Comparison of ENCODE assay signal across 15 cellular contexts in genomic region chr9:107612136-107612535, GRCh38.
A peak's percentile ranks its signal among the peaks of the same experiment; 100 is the strongest.
DNase-seq lines count a peak whose midpoint lies in the region; ATAC-seq, FAIRE-seq and TF ChIP-seq lines count a peak whose summit lies in the region.
"Had no signal": no experiment of that assay in that cellular context is flagged by ENCODE, and none has a peak within 500 bp of the region (broad histone marks: within the 10 kb centered on the region; RNA-seq: fewer than 3 reads in every experiment).

No MANE protein-coding gene starts in this region.

- no peaks in the 10 kb centered on the region for H3K36me3 ChIP-seq in testis (ENCODE audit: low read depth, missing control alignments)
- no peaks in the 10 kb centered on the region for H3K36me3 ChIP-seq in CD8-positive, alpha-beta memory T cell (ENCODE audit: insufficient read depth, low read length)

- H3K9me3 ChIP-seq in right cardiac atrium (ENCODE audit: control insufficient read depth, low read length), result no peaks in the 10 kb centered on the region
- no peaks in the 10 kb centered on the region for H3K9me3 ChIP-seq in testis
- H3K9me3 ChIP-seq in CD8-positive, alpha-beta memory T cell (ENCODE audit: low read length), result no peaks in the 10 kb centered on the region

- POLR2A ChIA-PET in CD8-positive, alpha-beta memory T cell (lab: Charles Lee), result no interaction called here

- no peaks in the 10 kb centered on the region for H3K4me1 ChIP-seq in right cardiac atrium (ENCODE audit: control insufficient read depth, insufficient read depth, low read length)
- H3K4me1 ChIP-seq in testis, result no peaks in the 10 kb centered on the region
- H3K4me1 ChIP-seq in CD8-positive, alpha-beta memory T cell (ENCODE audit: insufficient read depth, low read length), result no peaks in the 10 kb centered on the region

- H3K4me1 Mint-ChIP-seq in activated CD8-positive, alpha-beta memory T cell treated with anti-CD3 and anti-CD28 coated beads, Interleukin-2, amount 10 ng/mL, durations not matched to agents 7 days and 5 days, result no peaks in the 10 kb centered on the region
- H3K4me1 Mint-ChIP-seq in CD8-positive, alpha-beta memory T cell, result no peaks in the 10 kb centered on the region
- H3K4me1 Mint-ChIP-seq: activated CD4-positive, alpha-beta T cell treated with anti-CD3 and anti-CD28 coated beads, Interleukin-2, amount 10 ng/mL, durations not matched to agents 24 days and 14 days; naive B cell had no signal

- ATAC-seq in right cardiac atrium (peak; percentile 93), GM21825 (IDR thresholded peaks at IDR 0.05; ENCODE audit: unreplicated experiment) (no peak)
- ATAC-seq in activated CD8-positive, alpha-beta memory T cell treated with anti-CD3 and anti-CD28 coated beads, Interleukin-2, amount 10 ng/mL, durations not matched to agents 7 days and 5 days, result no peak

- H3K4me3 Mint-ChIP-seq in activated CD8-positive, alpha-beta memory T cell treated with anti-CD3 and anti-CD28 coated beads, Interleukin-2, amount 10 ng/mL, durations not matched to agents 7 days and 5 days, result no peak overlapping the region
- no peak overlapping the region for H3K4me3 Mint-ChIP-seq in CD8-positive, alpha-beta memory T cell
- H3K4me3 Mint-ChIP-seq: activated CD4-positive, alpha-beta T cell treated with anti-CD3 and anti-CD28 coated beads, Interleukin-2, amount 10 ng/mL, durations not matched to agents 24 days and 14 days; naive B cell had no signal

- intact Hi-C loops in right cardiac atrium (cut with DNase I) (no loop called here), testis (cut with DNase I; ENCODE audit: low total_unique reads) (no loop called here)

- no peak for FAIRE-seq in frontal cortex (lab: Jason Lieb, UNC)

- no peaks in the 10 kb centered on the region for H3K27me3 Mint-ChIP-seq in activated CD8-positive, alpha-beta memory T cell treated with anti-CD3 and anti-CD28 coated beads, Interleukin-2, amount 10 ng/mL, durations not matched to agents 7 days and 5 days
- peaks cover 0 to 1% of the 10 kb centered on the region in 2 donors for H3K27me3 Mint-ChIP-seq in CD8-positive, alpha-beta memory T cell
- H3K27me3 Mint-ChIP-seq: activated CD4-positive, alpha-beta T cell treated with anti-CD3 and anti-CD28 coated beads, Interleukin-2, amount 10 ng/mL, durations not matched to agents 24 days and 14 days had no signal

- H3K36me3 Mint-ChIP-seq in activated CD8-positive, alpha-beta memory T cell treated with anti-CD3 and anti-CD28 coated beads, Interleukin-2, amount 10 ng/mL, durations not matched to agents 7 days and 5 days, result no peaks in the 10 kb centered on the region
- H3K36me3 Mint-ChIP-seq in CD8-positive, alpha-beta memory T cell, result no peaks in the 10 kb centered on the region
- H3K36me3 Mint-ChIP-seq: naive B cell had no signal

- 52% methylated on average over 5 of the region's 5 CpGs for WGBS in right cardiac atrium
- WGBS in testis, 2 donors, result 55 to 76% methylated on average over 5 of the region's 5 CpGs

- no peak for TF ChIP-seq CTCF in HL-60 (IDR thresholded peaks at IDR 0.05; ENCODE audit: insufficient read depth, low read length)
- no peak for TF ChIP-seq CTCF in cardiac fibroblast (IDR thresholded peaks at IDR 0.05; ENCODE audit: low read depth, low read length)
- no peak for TF ChIP-seq CTCF in testis (IDR thresholded peaks at IDR 0.05)

- no peak overlapping the region for H3K27ac Mint-ChIP-seq in activated CD8-positive, alpha-beta memory T cell treated with anti-CD3 and anti-CD28 coated beads, Interleukin-2, amount 10 ng/mL, durations not matched to agents 7 days and 5 days
- H3K27ac Mint-ChIP-seq in CD8-positive, alpha-beta memory T cell, result no peak overlapping the region
- H3K27ac Mint-ChIP-seq: activated CD4-positive, alpha-beta T cell treated with anti-CD3 and anti-CD28 coated beads, Interleukin-2, amount 10 ng/mL, durations not matched to agents 24 days and 14 days; activated T-helper 2 cell treated with anti-CD3 and anti-CD28 coated beads, Interferon-gamma antibody, Interleukin-2, Interleukin-4, amounts not matched to agents 10 μg/mL and 5 μg/mL and 100 μg/mL, durations not matched to agents 14 hours and 24 hours and 36 hours had no signal

- H3K9me3 Mint-ChIP-seq in activated CD8-positive, alpha-beta memory T cell treated with anti-CD3 and anti-CD28 coated beads, Interleukin-2, amount 10 ng/mL, durations not matched to agents 7 days and 5 days (ENCODE audit: low read depth), result no peaks in the 10 kb centered on the region
- H3K9me3 Mint-ChIP-seq in CD8-positive, alpha-beta memory T cell, result peaks cover 0 to 6% (median 0%) of the 10 kb centered on the region in 5 donors
- H3K9me3 Mint-ChIP-seq: activated CD4-positive, alpha-beta T cell treated with anti-CD3 and anti-CD28 coated beads, Interleukin-2, amount 10 ng/mL, durations not matched to agents 24 days and 14 days; activated T-helper 2 cell treated with anti-CD3 and anti-CD28 coated beads, Interferon-gamma antibody, Interleukin-2, Interleukin-4, amounts not matched to agents 10 μg/mL and 5 μg/mL and 100 μg/mL, durations not matched to agents 14 hours and 24 hours and 36 hours; naive B cell had no signal

- DNase-seq in HL-60 (ENCODE audit: low read depth in 1 of 2, low spot score in 1 of 2) (peak; percentile 82 to 97), cardiac fibroblast (ENCODE audit: low read depth in 2 of 2) (peak; percentile 48 to 82), right cardiac atrium (peak; percentile 86 to 93 (median 90)), testis (peak; percentile 78), frontal cortex (ENCODE audit: low spot score in 2 of 2) (no peak)
- no peak for DNase-seq in activated CD8-positive, alpha-beta memory T cell treated with anti-CD3 and anti-CD28 coated beads, Interleukin-2, amount 10 ng/mL, durations not matched to agents 7 days and 5 days
- no peak for DNase-seq in CD8-positive, alpha-beta memory T cell
- DNase-seq: activated CD4-positive, alpha-beta T cell treated with anti-CD3 and anti-CD28 coated beads, Interleukin-2, amount 10 ng/mL, durations not matched to agents 24 days and 14 days; naive B cell; NCI-H2081; stimulated activated CD4-positive, alpha-beta T cell treated with anti-CD3 and anti-CD28 coated beads, Interleukin-12 subunit alpha, Interleukin-12 subunit beta, amount 100 ng/mL, for 4 hours had no signal

- CTCF ChIA-PET in activated CD8-positive, alpha-beta memory T cell treated with anti-CD3 and anti-CD28 coated beads, Interleukin-2, amount 10 ng/mL, durations not matched to agents 7 days and 5 days (lab: Charles Lee), result no interaction called here
- CTCF ChIA-PET in CD8-positive, alpha-beta memory T cell (lab: Charles Lee), result no interaction called here

- H3K4me3 ChIP-seq in HL-60 (replicated peaks; ENCODE audit: insufficient read depth, low read length), result no peak overlapping the region
- no peak overlapping the region for H3K4me3 ChIP-seq in cardiac fibroblast (replicated peaks in 1 of 2; ENCODE audit: low read depth in 2 of 2, low read length in 2 of 2)
- H3K4me3 ChIP-seq in right cardiac atrium (ENCODE audit: low read length), result no peak overlapping the region
- no peak overlapping the region for H3K4me3 ChIP-seq in testis
- no peak overlapping the region for H3K4me3 ChIP-seq in CD8-positive, alpha-beta memory T cell (ENCODE audit: low read length)

- TF ChIP-seq POLR2A in testis (IDR thresholded peaks at IDR 0.05), result no peak

- H3K27me3 ChIP-seq in HL-60 (ENCODE audit: insufficient read depth, poor library complexity, severe bottlenecking) (no peaks in the 10 kb centered on the region), right cardiac atrium (ENCODE audit: control insufficient read depth, insufficient read depth) (no peaks in the 10 kb centered on the region), testis (no peaks in the 10 kb centered on the region)
- no peaks in the 10 kb centered on the region for H3K27me3 ChIP-seq in CD8-positive, alpha-beta memory T cell (ENCODE audit: insufficient read depth, low read length, poor library complexity, severe bottlenecking)

- peak overlapping the region; percentile 77 for H3K27ac ChIP-seq in HL-60 (replicated peaks)
- no peak overlapping the region for H3K27ac ChIP-seq in right cardiac atrium (ENCODE audit: low read length)
- H3K27ac ChIP-seq in testis, result no peak overlapping the region
- no peak overlapping the region for H3K27ac ChIP-seq in CD8-positive, alpha-beta memory T cell (ENCODE audit: low read depth, low read length)
- H3K27ac ChIP-seq: C4-2B, KMS-11 had no signal

Comparison
In these comparisons a context has a peak if more than half of its experiments do, and no peak if none do; other contexts are left out.
1. DNase-seq: peak in HL-60 (2 of 2), cardiac fibroblast (2 of 2), right cardiac atrium (3 of 3) and testis (single experiment); none in activated CD8-positive, alpha-beta memory T cell treated with anti-CD3 and anti-CD28 coated beads, Interleukin-2, amount 10 ng/mL, durations not matched to agents 7 days and 5 days (single experiment), CD8-positive, alpha-beta memory T cell (0 of 5) and frontal cortex (0 of 2).
2. ATAC-seq: peak in right cardiac atrium (2 of 2); none in activated CD8-positive, alpha-beta memory T cell treated with anti-CD3 and anti-CD28 coated beads, Interleukin-2, amount 10 ng/mL, durations not matched to agents 7 days and 5 days (single experiment) and GM21825 (single experiment).